In genomic region chr19:44845612-44846454, GRCh38 we compare ENCODE assay signal across 1 cellular context.
A peak's percentile ranks its signal among the peaks of the same experiment; 100 is the strongest.
TF ChIP-seq lines count a peak whose summit lies in the region.

Gene NECTIN2, plus strand, starts transcription at chr19:44846297. Its CDS starts 229 bp downstream, at chr19:44846526.

TF ChIP-seq in K562, 482 proteins besides CTCF, POLR2A, EP300 and RAD21 (continued from another document and continues in another):
- TF ChIP-seq SP2 (IDR thresholded peaks at IDR 0.05; ENCODE audit: extremely low read depth, low read depth, low read length, poor library complexity, severe bottlenecking) (no peak), DPF2 (IDR thresholded peaks at IDR 0.05) (peak; percentile 33; the same call in 1 of the 2 replicates), ZNF133 (CRISPR knock-in tag; IDR thresholded peaks at IDR 0.05) (peak; percentile 87; the same call in 1 of the 2 replicates), FOXO4 (CRISPR knock-in tag; IDR thresholded peaks at IDR 0.05) (0 out of 2 replicates have a peak, but pooled peaks have one; percentile 51), ARID2 (IDR thresholded peaks at IDR 0.05) (peak; percentile 71; the same call in 1 of the 2 replicates), SMAD1 (IDR thresholded peaks at IDR 0.05; ENCODE audit: low read depth, low read length, partially characterized antibody) (no peak), ZBTB12 (CRISPR knock-in tag; IDR thresholded peaks at IDR 0.05) (peak; percentile 30; the same call in 1 of the 2 replicates), ZBTB26 (CRISPR knock-in tag; IDR thresholded peaks at IDR 0.05) (peak; percentile 38; the same call in 1 of the 2 replicates), ZNF384 (IDR thresholded peaks at IDR 0.05; ENCODE audit: low read depth, low read length) (no peak), BRD9 (IDR thresholded peaks at IDR 0.05; ENCODE audit: low read depth, partially characterized antibody) (peak; percentile 86), STAT5A (IDR thresholded peaks at IDR 0.05; ENCODE audit: borderline replicate concordance, low read length) (no peak), TGIF2 (CRISPR knock-in tag; IDR thresholded peaks at IDR 0.05) (no peak), THAP7 (CRISPR knock-in tag; IDR thresholded peaks at IDR 0.05) (no peak), RUNX1 (IDR thresholded peaks at IDR 0.05; ENCODE audit: low read depth) (no peak), JUND (IDR thresholded peaks at IDR 0.05; ENCODE audit: borderline replicate concordance, low read depth, low read length) (peak; percentile 17; the same call in 1 of the 2 replicates), JUND (tag; IDR thresholded peaks at IDR 0.05; ENCODE audit: borderline replicate concordance, low read depth, low read length) (no peak; the same call in 2 of the 3 replicates), E2F8 (IDR thresholded peaks at IDR 0.05; ENCODE audit: low read depth, partially characterized antibody) (peak; percentile 38), NCOR1 (IDR thresholded peaks at IDR 0.05) (peak; percentile 33; the same call in 1 of the 2 replicates), ETV1 (tag; conservative IDR thresholded peaks at IDR 0.05; ENCODE audit: low read depth) (peak; percentile 55), RAD51 (IDR thresholded peaks at IDR 0.05; ENCODE audit: borderline replicate concordance, low read depth) (no peak; the same call in 1 of the 2 replicates), ZFPM2 (CRISPR knock-in tag; IDR thresholded peaks at IDR 0.05) (no peak), SIN3A (IDR thresholded peaks at IDR 0.05; ENCODE audit: borderline replicate concordance in 2 of 2, control insufficient read depth in 1 of 2, low read depth in 2 of 2, low read length in 2 of 2) (peak; percentile 10 to 28; a peak in 2 of 4 replicates), ZNF311 (CRISPR knock-in tag; IDR thresholded peaks at IDR 0.05) (no peak), ZNF449 (CRISPR knock-in tag; IDR thresholded peaks at IDR 0.05) (no peak), SP1 (CRISPR knock-in tag; IDR thresholded peaks at IDR 0.05) (peak; percentile 64), ZBTB7A (IDR thresholded peaks at IDR 0.05; ENCODE audit: borderline replicate concordance, control insufficient read depth, low read depth, low read length) (peak; percentile 15; the same call in 1 of the 2 replicates), ZNF57 (CRISPR knock-in tag; IDR thresholded peaks at IDR 0.05) (no peak), AFF1 (IDR thresholded peaks at IDR 0.05; ENCODE audit: low read depth in 1 of 2, partially characterized antibody in 2 of 2) (peak in 1 of 2 experiments; percentile 29), MEF2D (tag; conservative IDR thresholded peaks at IDR 0.05; ENCODE audit: low read depth) (no peak), MTA1 (IDR thresholded peaks at IDR 0.05; ENCODE audit: borderline replicate concordance) (peak; percentile 49; the same call in 1 of the 2 replicates)
- TF ChIP-seq, protein P1, sequence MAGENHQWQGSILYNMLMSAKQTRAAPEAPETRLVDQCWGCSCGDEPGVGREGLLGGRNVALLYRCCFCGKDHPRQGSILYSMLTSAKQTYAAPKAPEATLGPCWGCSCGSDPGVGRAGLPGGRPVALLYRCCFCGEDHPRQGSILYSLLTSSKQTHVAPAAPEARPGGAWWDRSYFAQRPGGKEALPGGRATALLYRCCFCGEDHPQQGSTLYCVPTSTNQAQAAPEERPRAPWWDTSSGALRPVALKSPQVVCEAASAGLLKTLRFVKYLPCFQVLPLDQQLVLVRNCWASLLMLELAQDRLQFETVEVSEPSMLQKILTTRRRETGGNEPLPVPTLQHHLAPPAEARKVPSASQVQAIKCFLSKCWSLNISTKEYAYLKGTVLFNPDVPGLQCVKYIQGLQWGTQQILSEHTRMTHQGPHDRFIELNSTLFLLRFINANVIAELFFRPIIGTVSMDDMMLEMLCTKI (IDR thresholded peaks at IDR 0.05; ENCODE audit: partially characterized antibody): no peak
- TF ChIP-seq, protein P2, sequence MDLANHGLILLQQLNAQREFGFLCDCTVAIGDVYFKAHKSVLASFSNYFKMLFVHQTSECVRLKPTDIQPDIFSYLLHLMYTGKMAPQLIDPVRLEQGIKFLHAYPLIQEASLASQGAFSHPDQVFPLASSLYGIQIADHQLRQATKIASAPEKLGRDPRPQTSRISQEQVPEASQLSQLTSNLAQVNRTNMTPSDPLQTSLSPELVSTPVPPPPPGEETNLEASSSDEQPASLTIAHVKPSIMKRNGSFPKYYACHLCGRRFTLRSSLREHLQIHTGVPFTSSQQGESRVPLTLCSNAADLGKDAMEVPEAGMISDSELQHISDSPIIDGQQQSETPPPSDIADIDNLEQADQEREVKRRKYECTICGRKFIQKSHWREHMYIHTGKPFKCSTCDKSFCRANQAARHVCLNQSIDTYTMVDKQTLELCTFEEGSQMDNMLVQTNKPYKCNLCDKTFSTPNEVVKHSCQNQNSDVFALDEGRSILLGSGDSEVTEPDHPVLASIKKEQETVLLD (IDR thresholded peaks at IDR 0.05): peak; percentile 77
- TF ChIP-seq, protein P3, sequence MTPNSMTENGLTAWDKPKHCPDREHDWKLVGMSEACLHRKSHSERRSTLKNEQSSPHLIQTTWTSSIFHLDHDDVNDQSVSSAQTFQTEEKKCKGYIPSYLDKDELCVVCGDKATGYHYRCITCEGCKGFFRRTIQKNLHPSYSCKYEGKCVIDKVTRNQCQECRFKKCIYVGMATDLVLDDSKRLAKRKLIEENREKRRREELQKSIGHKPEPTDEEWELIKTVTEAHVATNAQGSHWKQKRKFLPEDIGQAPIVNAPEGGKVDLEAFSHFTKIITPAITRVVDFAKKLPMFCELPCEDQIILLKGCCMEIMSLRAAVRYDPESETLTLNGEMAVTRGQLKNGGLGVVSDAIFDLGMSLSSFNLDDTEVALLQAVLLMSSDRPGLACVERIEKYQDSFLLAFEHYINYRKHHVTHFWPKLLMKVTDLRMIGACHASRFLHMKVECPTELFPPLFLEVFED (CRISPR knock-in tag; conservative IDR thresholded peaks at IDR 0.05): peak; percentile 78; the same call in 1 of the 2 replicates
- TF ChIP-seq, protein P4, sequence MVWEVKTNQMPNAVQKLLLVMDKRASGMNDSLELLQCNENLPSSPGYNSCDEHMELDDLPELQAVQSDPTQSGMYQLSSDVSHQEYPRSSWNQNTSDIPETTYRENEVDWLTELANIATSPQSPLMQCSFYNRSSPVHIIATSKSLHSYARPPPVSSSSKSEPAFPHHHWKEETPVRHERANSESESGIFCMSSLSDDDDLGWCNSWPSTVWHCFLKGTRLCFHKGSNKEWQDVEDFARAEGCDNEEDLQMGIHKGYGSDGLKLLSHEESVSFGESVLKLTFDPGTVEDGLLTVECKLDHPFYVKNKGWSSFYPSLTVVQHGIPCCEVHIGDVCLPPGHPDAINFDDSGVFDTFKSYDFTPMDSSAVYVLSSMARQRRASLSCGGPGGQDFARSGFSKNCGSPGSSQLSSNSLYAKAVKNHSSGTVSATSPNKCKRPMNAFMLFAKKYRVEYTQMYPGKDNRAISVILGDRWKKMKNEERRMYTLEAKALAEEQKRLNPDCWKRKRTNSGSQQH (CRISPR knock-in tag; IDR thresholded peaks at IDR 0.05): peak; percentile 88
- TF ChIP-seq, protein P5, sequence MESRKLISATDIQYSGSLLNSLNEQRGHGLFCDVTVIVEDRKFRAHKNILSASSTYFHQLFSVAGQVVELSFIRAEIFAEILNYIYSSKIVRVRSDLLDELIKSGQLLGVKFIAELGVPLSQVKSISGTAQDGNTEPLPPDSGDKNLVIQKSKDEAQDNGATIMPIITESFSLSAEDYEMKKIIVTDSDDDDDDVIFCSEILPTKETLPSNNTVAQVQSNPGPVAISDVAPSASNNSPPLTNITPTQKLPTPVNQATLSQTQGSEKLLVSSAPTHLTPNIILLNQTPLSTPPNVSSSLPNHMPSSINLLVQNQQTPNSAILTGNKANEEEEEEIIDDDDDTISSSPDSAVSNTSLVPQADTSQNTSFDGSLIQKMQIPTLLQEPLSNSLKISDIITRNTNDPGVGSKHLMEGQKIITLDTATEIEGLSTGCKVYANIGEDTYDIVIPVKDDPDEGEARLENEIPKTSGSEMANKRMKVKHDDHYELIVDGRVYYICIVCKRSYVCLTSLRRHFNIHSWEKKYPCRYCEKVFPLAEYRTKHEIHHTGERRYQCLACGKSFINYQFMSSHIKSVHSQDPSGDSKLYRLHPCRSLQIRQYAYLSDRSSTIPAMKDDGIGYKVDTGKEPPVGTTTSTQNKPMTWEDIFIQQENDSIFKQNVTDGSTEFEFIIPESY (CRISPR knock-in tag; IDR thresholded peaks at IDR 0.05): 0 out of 2 replicates have a peak, but pooled peaks have one; percentile 32
